22 cellular contexts compared by ENCODE assay signal in the genomic region with DNA sequence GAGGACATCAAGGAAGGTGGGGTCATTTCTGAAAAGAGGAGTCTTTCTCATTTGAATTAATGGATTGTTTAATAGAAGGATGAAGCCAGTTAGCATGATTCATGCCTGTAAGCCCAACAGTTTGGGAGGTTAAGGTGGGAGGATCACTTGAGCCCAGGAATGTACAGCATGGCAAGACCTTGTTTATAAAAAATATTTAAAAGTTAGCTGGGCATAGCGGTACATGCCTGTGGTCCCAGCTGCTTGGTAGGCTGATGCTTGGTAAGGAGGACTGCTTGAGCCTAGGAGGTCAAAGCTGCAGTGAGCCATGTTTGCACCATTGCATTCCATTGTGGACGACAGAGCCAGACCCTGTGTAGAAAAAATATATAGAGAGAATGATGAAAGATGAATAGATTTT.
"Had no signal": no experiment of that assay in that cellular context is flagged by ENCODE, and none has a peak within 500 bp of the region (broad histone marks: within the 10 kb centered on the region; RNA-seq: fewer than 3 reads in every experiment).

No MANE protein-coding gene starts in this region.

- H3K4me1 ChIP-seq: heart left ventricle, left ventricle myocardium inferior, right atrium auricular region, spleen, suprapubic skin, tibial artery, upper lobe of right lung had no signal

- H3K27me3 ChIP-seq: heart left ventricle, ovary, right atrium auricular region, spleen, suprapubic skin, tibial artery, upper lobe of right lung had no signal

- ATAC-seq: heart left ventricle; naive thymus-derived CD4-positive, alpha-beta T cell; natural killer cell treated with Interleukin-12 subunit alpha and Interleukin-12 subunit beta and Interleukin-15 and Interleukin-18, amount 100 ng/mL, for 72 hours; sciatic nerve; upper lobe of right lung had no signal

- H3K4me1 Mint-ChIP-seq: immature natural killer cell had no signal

- H3K4me3 ChIP-seq: heart left ventricle, left ventricle myocardium inferior, lung, ovary, right atrium auricular region, spleen, suprapubic skin, thoracic aorta, tibial artery, upper lobe of right lung had no signal

- H3K9me3 ChIP-seq: heart left ventricle, left ventricle myocardium inferior, ovary, right atrium auricular region, spleen, suprapubic skin, thoracic aorta, tibial artery, upper lobe of right lung had no signal

- H3K27ac Mint-ChIP-seq: immature natural killer cell; mesothelial cell of epicardium; natural killer cell treated with Interleukin-12 subunit alpha and Interleukin-12 subunit beta and Interleukin-15 and Interleukin-18, amount 100 ng/mL, for 72 hours; progenitor cell of endocrine pancreas; stimulated activated naive CD8-positive, alpha-beta T cell treated with anti-CD3 and anti-CD28 coated beads, Interleukin-15, Interleukin-2, amounts not matched to agents 100 ng/mL and 50 ng/mL, for 24 hours had no signal

- H3K27me3 Mint-ChIP-seq: naive thymus-derived CD4-positive, alpha-beta T cell; natural killer cell treated with Interleukin-12 subunit alpha and Interleukin-12 subunit beta and Interleukin-15 and Interleukin-18, amount 100 ng/mL, for 72 hours; progenitor cell of endocrine pancreas; stimulated activated naive CD8-positive, alpha-beta T cell treated with anti-CD3 and anti-CD28 coated beads, Interleukin-15, Interleukin-2, amounts not matched to agents 100 ng/mL and 50 ng/mL, for 24 hours had no signal

- H3K9me3 Mint-ChIP-seq: immature natural killer cell; naive thymus-derived CD4-positive, alpha-beta T cell; natural killer cell treated with Interleukin-12 subunit alpha and Interleukin-12 subunit beta and Interleukin-15 and Interleukin-18, amount 100 ng/mL, for 72 hours; stimulated activated naive CD8-positive, alpha-beta T cell treated with anti-CD3 and anti-CD28 coated beads, Interleukin-15, Interleukin-2, amounts not matched to agents 100 ng/mL and 50 ng/mL, for 24 hours had no signal

- DNase-seq: heart left ventricle; hypothalamus; immature natural killer cell; left ventricle myocardium inferior; mesendoderm; naive thymus-derived CD4-positive, alpha-beta T cell; ovary; small intestine; spleen; stimulated activated naive CD4-positive, alpha-beta T cell; tibial artery; trophoblast cell; upper lobe of right lung had no signal

- H3K27ac ChIP-seq: heart left ventricle, left ventricle myocardium inferior, ovary, right atrium auricular region, spleen, suprapubic skin, thoracic aorta, tibial artery, upper lobe of right lung had no signal

- H3K36me3 Mint-ChIP-seq: immature natural killer cell; natural killer cell treated with Interleukin-12 subunit alpha and Interleukin-12 subunit beta and Interleukin-15 and Interleukin-18, amount 100 ng/mL, for 72 hours had no signal

- H3K36me3 ChIP-seq: heart left ventricle, left ventricle myocardium inferior, ovary, right atrium auricular region, suprapubic skin had no signal

- H3K4me3 Mint-ChIP-seq: immature natural killer cell; mesothelial cell of epicardium; naive thymus-derived CD4-positive, alpha-beta T cell; natural killer cell treated with Interleukin-12 subunit alpha and Interleukin-12 subunit beta and Interleukin-15 and Interleukin-18, amount 100 ng/mL, for 72 hours; stimulated activated naive CD8-positive, alpha-beta T cell treated with anti-CD3 and anti-CD28 coated beads, Interleukin-15, Interleukin-2, amounts not matched to agents 100 ng/mL and 50 ng/mL, for 24 hours had no signal
